11 cellular contexts compared by ENCODE assay signal in the genomic region with DNA sequence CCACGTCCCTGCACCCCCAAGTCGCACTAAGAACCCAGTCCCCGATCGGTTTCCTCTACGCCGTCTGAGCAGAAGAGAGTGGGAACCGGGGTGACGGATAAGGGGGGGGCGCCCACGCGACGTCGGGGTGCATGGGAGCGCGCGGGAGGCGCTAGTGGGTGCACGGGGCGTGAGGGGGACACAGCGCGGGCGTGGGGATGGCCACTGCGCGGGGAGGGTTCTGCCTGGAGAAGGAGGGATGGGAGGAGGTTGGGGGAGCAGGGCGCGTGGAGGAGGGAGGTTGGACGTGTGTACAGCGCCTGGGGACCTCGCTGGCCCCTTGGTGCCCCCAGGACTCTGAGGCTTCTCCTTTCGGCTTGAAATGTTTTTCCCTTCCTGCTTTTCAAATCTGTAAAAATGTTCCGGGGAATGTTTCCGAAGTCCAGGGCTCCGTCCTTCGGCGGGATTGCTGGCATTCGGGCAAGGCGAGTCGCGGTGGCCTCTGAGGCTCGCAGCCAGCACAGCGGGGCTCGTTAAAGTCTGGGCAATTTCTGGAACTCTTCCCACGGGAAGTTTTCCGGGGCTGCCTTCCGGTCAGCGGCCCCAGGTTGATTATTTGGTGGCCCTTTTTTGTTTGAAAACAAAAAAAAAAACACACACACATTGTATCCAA. TPM values are rescaled to one million over a fixed set of nuclear protein-coding genes. Genes with fewer than 3 reads are reported as not detected.
DNase-seq lines count a peak whose midpoint lies in the region; ATAC-seq and TF ChIP-seq lines count a peak whose summit lies in the region.
"Had no signal": no experiment of that assay in that cellular context is flagged by ENCODE, and none has a peak within 500 bp of the region (broad histone marks: within the 10 kb centered on the region; RNA-seq: fewer than 3 reads in every experiment).

No MANE protein-coding gene starts in this region.

- peaks cover 0 to 5% of the 10 kb centered on the region in 2 donors for H3K4me1 Mint-ChIP-seq in natural killer cell
- no peaks in the 10 kb centered on the region for H3K4me1 Mint-ChIP-seq in activated T-helper 17 cell treated with anti-CD3 and anti-CD28 coated beads, Interleukin-2, amount 50 U/mL, for 72 hours
- H3K4me1 Mint-ChIP-seq: activated naive CD8-positive, alpha-beta T cell treated with anti-CD3 and anti-CD28 coated beads, Interleukin-2, amount 10 ng/mL, durations not matched to agents 7 days and 5 days had no signal

- CTCF ChIA-PET in OCI-LY7 (lab: Charles Lee; ENCODE audit: unreplicated experiment), result no interaction called here

- intact Hi-C loops in Right ventricle myocardium superior (cut with DNase I) (no loop called here), Right ventricle myocardium inferior (cut with DNase I) (no loop called here), natural killer cell (cut with micrococcal nuclease) (no loop called here), upper lobe of right lung (cut with DNase I) (no loop called here), OCI-LY7 (cut with micrococcal nuclease; ENCODE audit: unreplicated experiment) (no loop called here)

- H2AFZ ChIP-seq in OCI-LY7 (ENCODE audit: low read length), result no peak overlapping the region

- no peaks in the 10 kb centered on the region for H3K9me3 Mint-ChIP-seq in natural killer cell
- no peaks in the 10 kb centered on the region for H3K9me3 Mint-ChIP-seq in activated T-helper 17 cell treated with anti-CD3 and anti-CD28 coated beads, Interleukin-2, amount 50 U/mL, for 72 hours
- H3K9me3 Mint-ChIP-seq: activated naive CD8-positive, alpha-beta T cell treated with anti-CD3 and anti-CD28 coated beads, Interleukin-2, amount 10 ng/mL, durations not matched to agents 7 days and 5 days; T-helper 2 cell treated with Interferon-gamma antibody and Interleukin-4, amounts not matched to agents 5 μg/mL and 100 μg/mL, for 36 hours had no signal

- no peaks in the 10 kb centered on the region for H3K36me3 Mint-ChIP-seq in natural killer cell
- no peaks in the 10 kb centered on the region for H3K36me3 Mint-ChIP-seq in activated T-helper 17 cell treated with anti-CD3 and anti-CD28 coated beads, Interleukin-2, amount 50 U/mL, for 72 hours (ENCODE audit: low read depth)
- H3K36me3 Mint-ChIP-seq: activated naive CD8-positive, alpha-beta T cell treated with anti-CD3 and anti-CD28 coated beads, Interleukin-2, amount 10 ng/mL, durations not matched to agents 7 days and 5 days had no signal

- H3K27ac ChIP-seq in upper lobe of right lung (no peak overlapping the region), OCI-LY7 (ENCODE audit: low read depth, low read length, poor library complexity, severe bottlenecking) (no peak overlapping the region)
- H3K27ac ChIP-seq: thyroid gland had no signal

- ATAC-seq in Right ventricle myocardium superior (ENCODE audit: poor library complexity), result peak; percentile 7
- no peak for ATAC-seq in Right ventricle myocardium inferior
- peak in 2 of 3 donors; percentile 38 to 45 for ATAC-seq in natural killer cell
- peak; percentile 32 for ATAC-seq in upper lobe of right lung
- ATAC-seq in activated T-helper 17 cell treated with anti-CD3 and anti-CD28 coated beads, Interleukin-2, amount 50 U/mL, for 72 hours (replicated peaks), result no peak

- peaks cover 93% of the 10 kb centered on the region for H3K27me3 ChIP-seq in upper lobe of right lung

- H3K4me1 ChIP-seq in upper lobe of right lung (peaks cover 12% of the 10 kb centered on the region), OCI-LY7 (ENCODE audit: insufficient read depth, low read length, poor library complexity, severe bottlenecking) (no peaks in the 10 kb centered on the region)

- TF ChIP-seq CTCF in natural killer cell (IDR thresholded peaks at IDR 0.05) (no peak), upper lobe of right lung (IDR thresholded peaks at IDR 0.05) (no peak), OCI-LY7 (conservative IDR thresholded peaks at IDR 0.05; ENCODE audit: low read length) (no peak)

- no peaks in the 10 kb centered on the region; the same call in 1 of the 2 replicates for H4K20me1 ChIP-seq in OCI-LY7 (ENCODE audit: insufficient read depth, low read length)

- no peaks in the 10 kb centered on the region for H3K9me2 ChIP-seq in OCI-LY7 (ENCODE audit: insufficient read depth, low read length)

- peaks cover 29% of the 10 kb centered on the region in 2 donors for H3K27me3 Mint-ChIP-seq in natural killer cell (ENCODE audit: low read depth in 2 of 2)
- H3K27me3 Mint-ChIP-seq in activated T-helper 17 cell treated with anti-CD3 and anti-CD28 coated beads, Interleukin-2, amount 50 U/mL, for 72 hours, result peaks cover 56% of the 10 kb centered on the region

- no peaks in the 10 kb centered on the region for H3K79me2 ChIP-seq in OCI-LY7 (ENCODE audit: insufficient read depth, low read depth, low read length)

- H3K4me3 Mint-ChIP-seq in natural killer cell, result peak overlapping the region; percentile 63
- no peak overlapping the region for H3K4me3 Mint-ChIP-seq in activated T-helper 17 cell treated with anti-CD3 and anti-CD28 coated beads, Interleukin-2, amount 50 U/mL, for 72 hours
- H3K4me3 Mint-ChIP-seq: activated naive CD8-positive, alpha-beta T cell treated with anti-CD3 and anti-CD28 coated beads, Interleukin-2, amount 10 ng/mL, durations not matched to agents 7 days and 5 days; T-helper 2 cell treated with Interferon-gamma antibody and Interleukin-4, amounts not matched to agents 5 μg/mL and 100 μg/mL, for 36 hours had no signal

- POLR2A ChIA-PET in OCI-LY7 (lab: Charles Lee), result no interaction called here

- H3K4me3 ChIP-seq in upper lobe of right lung (peak overlapping the region; percentile 32), OCI-LY7 (ENCODE audit: low read depth, low read length, poor library complexity, severe bottlenecking) (no peak overlapping the region)

- H3K27ac Mint-ChIP-seq in natural killer cell, result no peak overlapping the region
- H3K27ac Mint-ChIP-seq in activated T-helper 17 cell treated with anti-CD3 and anti-CD28 coated beads, Interleukin-2, amount 50 U/mL, for 72 hours, result no peak overlapping the region
- H3K27ac Mint-ChIP-seq: activated naive CD8-positive, alpha-beta T cell treated with anti-CD3 and anti-CD28 coated beads, Interleukin-2, amount 10 ng/mL, durations not matched to agents 7 days and 5 days; T-helper 2 cell treated with Interferon-gamma antibody and Interleukin-4, amounts not matched to agents 5 μg/mL and 100 μg/mL, for 36 hours had no signal

- no TSS peak for BruUV-seq in OCI-LY7 (replicated peaks; lab: Mats Ljungman, UMichigan)

- H3K4me2 ChIP-seq in OCI-LY7 (ENCODE audit: low read length), result no peak overlapping the region

- H3K36me3 ChIP-seq in upper lobe of right lung (no peaks in the 10 kb centered on the region), OCI-LY7 (ENCODE audit: insufficient read depth, low read length) (no peaks in the 10 kb centered on the region)
- H3K36me3 ChIP-seq: thyroid gland had no signal

- H3K9me3 ChIP-seq in upper lobe of right lung, result no peaks in the 10 kb centered on the region
- H3K9me3 ChIP-seq in OCI-LY7 (ENCODE audit: low read length), result no peaks in the 10 kb centered on the region
- H3K9me3 ChIP-seq: thyroid gland had no signal

- no peak for DNase-seq in Right ventricle myocardium superior
- no peak for DNase-seq in Right ventricle myocardium inferior (ENCODE audit: missing footprints)
- peak; percentile 42 for DNase-seq in dermis blood vessel endothelial cell
- no peak for DNase-seq in natural killer cell
- no peak for DNase-seq in upper lobe of right lung
- DNase-seq in SIG-M5 treated with dmso at 0.1 percent for 504 hours (lab: John Stamatoyannopoulos, UW; ENCODE audit: unreplicated experiment), result no peak
- DNase-seq in OCI-LY7 (ENCODE audit: low spot score), result no peak
- DNase-seq: activated naive CD8-positive, alpha-beta T cell treated with anti-CD3 and anti-CD28 coated beads, Interleukin-2, amount 10 ng/mL, durations not matched to agents 7 days and 5 days had no signal

RNA-seq across cellular contexts. Expression of a gene that starts 13.1 kb away (rescaled TPM):
- total RNA-seq in Right ventricle myocardium superior (72.5 TPM), Right ventricle myocardium inferior (76.4 TPM), dermis blood vessel endothelial cell (74.0 and 90.4 TPM in 2 replicates), natural killer cell (100 to 1,000 TPM in 2 of 3 donors, 10 to 100 TPM in 1; 88.5 to 107 (median 105) TPM), upper lobe of right lung (72.6 TPM), OCI-LY7 (2022) (82.3 and 84.7 TPM in 2 replicates)
- 10 to 100 TPM; 54.8 to 88.7 TPM for total RNA-seq in activated T-helper 17 cell treated with anti-CD3 and anti-CD28 coated beads, Interleukin-2, amount 50 U/mL, for 72 hours
- 85.5 and 107 TPM in 2 replicates for total RNA-seq in OCI-LY7 (2014; rRNA removed; shearing (Covaris generic))

Comparison
In these comparisons a context has a peak if more than half of its experiments do, and no peak if none do; other contexts are left out.
1. ATAC-seq: peak in Right ventricle myocardium superior (single experiment), natural killer cell (2 of 3) and upper lobe of right lung (single experiment); none in Right ventricle myocardium inferior (single experiment) and activated T-helper 17 cell treated with anti-CD3 and anti-CD28 coated beads, Interleukin-2, amount 50 U/mL, for 72 hours (single experiment).